ENCODE assay signal across 21 cellular contexts in genomic region chr1:236392182-236392581, GRCh38. TPM values are rescaled to one million over a fixed set of nuclear protein-coding genes. Genes with fewer than 3 reads are reported as not detected.
DNase-seq lines count a peak whose midpoint lies in the region; ATAC-seq, FAIRE-seq and TF ChIP-seq lines count a peak whose summit lies in the region.
"Had no signal": no experiment of that assay in that cellular context is flagged by ENCODE, and none has a peak within 500 bp of the region (broad histone marks: within the 10 kb centered on the region; RNA-seq: fewer than 3 reads in every experiment).

No MANE protein-coding gene starts in this region.

- no TSS peak for BruUV-seq in GM12878 (replicated peaks; lab: Mats Ljungman, UMichigan)

- 0 out of 2 replicates have a peak, but pooled peaks cover 2% of the 10 kb centered on the region for H3K4me1 ChIP-seq in GM12878 (ENCODE audit: control insufficient read depth, insufficient read depth, low read length)

- TF ChIP-seq CTCF in GM13977 (IDR thresholded peaks at IDR 0.05; ENCODE audit: extremely low read depth, insufficient read depth, missing control alignments) (peak; percentile 17), GM12878 (IDR thresholded peaks at IDR 0.05 in 2 of 3, conservative IDR thresholded peaks at IDR 0.05 in 1 of 3; ENCODE audit: control insufficient read depth in 2 of 3, extremely low read depth in 1 of 3, insufficient read depth in 1 of 3, low read depth in 3 of 3, low read length in 3 of 3) (0 out of 6 replicates have a peak, but pooled peaks of 1 of the 3 experiments have one; percentile 2), coronary artery (IDR thresholded peaks at IDR 0.05) (no peak)

- POLR2A ChIA-PET in HEK293T (lab: Yijun Ruan, JAX): no interaction called here
- POLR2A ChIA-PET in GM12878 (lab: Charles Lee): interaction anchor here (0.7 kb wide), 1 partner anchor 48 kb away, joined by 3 read pairs; no protein-coding TSS in a partner anchor

- WGBS in GM12878 (ENCODE audit: insufficient coverage, insufficient replicate concordance, low lambda C conversion rate, missing lambda C conversion rate): 96% methylated on average over 2 of the region's 2 CpGs

- CTCF ChIA-PET in HEK293T (lab: Yijun Ruan, JAX) (no interaction called here), GM12878 (lab: Yijun Ruan, JAX) (interaction anchor here (0.7 to 1.0 kb wide), 2 partner anchors 11 to 40 kb away, joined by 3 read pairs; no protein-coding TSS in a partner anchor)

- no peak for TF ChIP-seq POLR2A in GM12878 (IDR thresholded peaks at IDR 0.05; ENCODE audit: low read depth, low read length)

- in situ Hi-C loops in GM13977 (cut with MboI; ENCODE audit: low pct_unique_long_range_greater_than_20kb, low sequenced_read_pairs, unreplicated experiment) (no loop called here), GM12878 (cut with MboI) (no loop called here)

- ATAC-seq in GM12878: no peak
- ATAC-seq: CD8-positive, alpha-beta T cell had no signal

- no peak overlapping the region for H3K9ac ChIP-seq in GM12878 (ENCODE audit: control insufficient read depth, insufficient read depth, low read length)
- H3K9ac ChIP-seq: GM23248 had no signal

- no peak overlapping the region for H3K27ac ChIP-seq in GM12878 (ENCODE audit: control insufficient read depth, insufficient read depth)
- H3K27ac ChIP-seq in coronary artery: no peak overlapping the region
- H3K27ac ChIP-seq: GM23248 had no signal

- H3K79me2 ChIP-seq in GM12878 (ENCODE audit: control insufficient read depth, insufficient read depth, low read length): no peaks in the 10 kb centered on the region

- H3K9me3 ChIP-seq in GM12878 (replicated peaks; ENCODE audit: control insufficient read depth, insufficient read depth, low read length): no peaks in the 10 kb centered on the region

- no peak overlapping the region for H3K4me2 ChIP-seq in GM12878 (ENCODE audit: control insufficient read depth, insufficient read depth)

- TF ChIP-seq RAD21 in GM12878 (IDR thresholded peaks at IDR 0.05; ENCODE audit: insufficient read depth, low read depth, low read length): 0 out of 2 replicates have a peak, but pooled peaks have one; percentile 5

- H2AFZ ChIP-seq in GM12878 (ENCODE audit: control insufficient read depth, low read depth, low read length): no peak overlapping the region
- H2AFZ ChIP-seq: GM23248 had no signal

- no peak overlapping the region for H3K4me3 ChIP-seq in GM12878
- no peak overlapping the region for H3K4me3 ChIP-seq in coronary artery
- H3K4me3 ChIP-seq: GM23248 had no signal

- peaks cover 0 to 5% of the 10 kb centered on the region in 2 experiments; a peak in 2 of 4 replicates for H3K27me3 ChIP-seq in GM12878 (replicated peaks in 1 of 2; ENCODE audit: control insufficient read depth in 2 of 2, insufficient read depth in 2 of 2, low read length in 1 of 2)

- no peak for FAIRE-seq in GM12878 (lab: Jason Lieb, UNC)
- FAIRE-seq: GM19239, H1 had no signal

- no peak for TF ChIP-seq EP300 in GM12878 (IDR thresholded peaks at IDR 0.05; ENCODE audit: borderline replicate concordance in 1 of 2, control insufficient read depth in 1 of 2, low read depth in 2 of 2, low read length in 2 of 2)

- intact Hi-C loops in GM12878 (cut with micrococcal nuclease; ENCODE audit: unreplicated experiment): no loop called here

- no peaks in the 10 kb centered on the region for H4K20me1 ChIP-seq in GM12878 (ENCODE audit: control insufficient read depth, insufficient read depth)

- no peak for DNase-seq in GM13977 (ENCODE audit: low spot score)
- no peak for DNase-seq in HEK293T (ENCODE audit: extremely low spot score)
- no peak for DNase-seq in GM12878 (ENCODE audit: low read depth, low spot score)
- no peak for DNase-seq in RPMI8226
- DNase-seq in coronary artery (ENCODE audit: low spot score): no peak
- DNase-seq in NCI-H2171 (lab: John Stamatoyannopoulos, UW): no peak
- DNase-seq: C1 segment of cervical spinal cord; Caco-2; CD8-positive, alpha-beta T cell; DMS 273 treated with DMSO at 0.1 percent for 48 hours; DMS79; EL; GDM1; GM23248; H7; HCEC 1CT; HFFc6 had no signal

- no peaks in the 10 kb centered on the region for H3K36me3 ChIP-seq in GM12878 (ENCODE audit: control insufficient read depth in 2 of 2, insufficient read depth in 2 of 2, low read length in 1 of 2)

- SMC1A ChIA-PET in GM12878 (lab: Charles Lee; ENCODE audit: uncharacterized antibody, unreplicated experiment): interaction anchor here (0.5 to 1.3 kb wide), 7 partner anchors 11 to 1878 kb away, joined by 3 read pairs; no protein-coding TSS in a partner anchor

- RAD21 ChIA-PET in GM12878 (lab: Charles Lee; ENCODE audit: unreplicated experiment): interaction anchor here (0.9 to 1.7 kb wide), 3 partner anchors 14 to 78 kb away, joined by 3 to 4 read pairs (median 4); no protein-coding TSS in a partner anchor

TF ChIP-seq in HEK293T, 16 proteins besides CTCF, POLR2A, EP300 and RAD21:
- TF ChIP-seq ELF4 (IDR thresholded peaks at IDR 0.05) (no peak), ZNF384 (IDR thresholded peaks at IDR 0.05) (0 out of 2 replicates have a peak, but pooled peaks have one; percentile 37)
TF ChIP-seq in HEK293T: peak in this region for 1.

TF ChIP-seq in GM12878, 131 proteins besides CTCF, POLR2A, EP300 and RAD21:
- no peak for TF ChIP-seq ZNF24 (IDR thresholded peaks at IDR 0.05)
- no peak for TF ChIP-seq ATF2 (IDR thresholded peaks at IDR 0.05; ENCODE audit: low read length)
- no peak for TF ChIP-seq ASH2L (IDR thresholded peaks at IDR 0.05; ENCODE audit: borderline replicate concordance, low read depth)
- TF ChIP-seq SPI1 (IDR thresholded peaks at IDR 0.05; ENCODE audit: borderline replicate concordance, insufficient read depth, low read depth, low read length): no peak
- TF ChIP-seq IRF4 (IDR thresholded peaks at IDR 0.05; ENCODE audit: low read depth, low read length): no peak

RNA-seq across cellular contexts. Expression of gene EDARADD, which starts 1.9 kb away (rescaled TPM):
- total RNA-seq in GM12878 (2013; cell fraction: nucleolus; rRNA removed): 1.4 TPM in 2 replicates
- total RNA-seq in GM12878 (2014; rRNA removed) (4.6 and 6.1 TPM in 2 replicates), GM12878 (2014; rRNA removed; fragmentation: Illumina TruSeq; extraction: Trizol) (3.9 and 4.8 TPM in 2 replicates), GM12878 (2021) (4.8 and 5.8 TPM in 2 replicates)
- 1.7 TPM for polyA plus RNA-seq in GM12878 (2011; ENCODE audit: low read depth)
- polyA plus RNA-seq in GM12878 (2011; rRNA removed) (5.1 and 5.2 TPM in 2 replicates), GM12878 (2014; fragmentation: Illumina TruSeq; extraction: Trizol) (5.0 and 5.8 TPM in 2 replicates), GM12878 (2014; fragmentation: Nextera tagmentation; extraction: Ambion mirVana) (1 to 10 TPM in 1 of 2 experiments, under 1 TPM in 1; 0.58 to 1.6 TPM), GM12878 (2014; rRNA removed) (3.4 and 4.0 TPM in 2 replicates), GM12878 (2016; fragmentation: Nextera tagmentation; extraction: Ambion mirVana) (1 to 10 TPM; 4.3 to 6.0 TPM)
- polyA plus RNA-seq in GM12878 (2011; cell fraction: cytosol; rRNA removed): 4.3 and 4.4 TPM in 2 replicates
- 2.3 and 3.6 TPM in 2 replicates for polyA plus RNA-seq in GM12878 (2011; cell fraction: nucleus; rRNA removed)
- 1.4 and 1.5 TPM in 2 replicates for polyA plus RNA-seq in GM12878 (2012)
- 4.6 and 5.9 TPM in 2 replicates for polyA minus RNA-seq in GM12878 (2011; rRNA and poly(A)+ RNA removed)
- 1.7 and 2.5 TPM in 2 replicates for polyA minus RNA-seq in GM12878 (2011; cell fraction: cytosol; rRNA and poly(A)+ RNA removed)
- polyA minus RNA-seq in GM12878 (2011; cell fraction: nucleus; rRNA and poly(A)+ RNA removed): 1.9 and 2.3 TPM in 2 replicates
- total RNA-seq: A172 had no signal
- polyA plus RNA-seq: BJ had no signal
